In genomic region chr13:67023088-67023893, GRCh38 we compare ENCODE assay signal across 9 cellular contexts.
DNase-seq lines count a peak whose midpoint lies in the region; ATAC-seq and TF ChIP-seq lines count a peak whose summit lies in the region.
"Had no signal": no experiment of that assay in that cellular context is flagged by ENCODE, and none has a peak within 500 bp of the region (broad histone marks: within the 10 kb centered on the region; RNA-seq: fewer than 3 reads in every experiment).

No MANE protein-coding gene starts in this region.

- H3K27me3 Mint-ChIP-seq in MCF 10A (ENCODE audit: insufficient read depth, unreplicated experiment) (no peaks in the 10 kb centered on the region), naive B cell (no peaks in the 10 kb centered on the region)
- no peaks in the 10 kb centered on the region for H3K27me3 Mint-ChIP-seq in activated naive CD4-positive, alpha-beta T cell treated with anti-CD3 and anti-CD28 coated beads for 36 hours (ENCODE audit: low read depth)

- ATAC-seq in naive B cell (ENCODE audit: low read depth in 2 of 2), result no peak
- no peak for ATAC-seq in GM21737 (IDR thresholded peaks at IDR 0.05; ENCODE audit: unreplicated experiment)

- peak overlapping the region; percentile 61 for H3K27ac Mint-ChIP-seq in MCF 10A (ENCODE audit: low read depth, unreplicated experiment)
- H3K27ac Mint-ChIP-seq in naive B cell, result peak overlapping the region in 4 of 6 donors; percentile 25 to 78 (median 68)
- no peak overlapping the region for H3K27ac Mint-ChIP-seq in activated naive CD4-positive, alpha-beta T cell treated with anti-CD3 and anti-CD28 coated beads for 36 hours

- no TSS peak for BruUV-seq in MCF 10A (replicated peaks; lab: Mats Ljungman, UMichigan)

- H3K9me3 Mint-ChIP-seq in MCF 10A (ENCODE audit: unreplicated experiment) (no peaks in the 10 kb centered on the region), naive B cell (peaks cover 0 to 2% (median 0%) of the 10 kb centered on the region in 7 donors)
- peaks cover 5% of the 10 kb centered on the region for H3K9me3 Mint-ChIP-seq in activated naive CD4-positive, alpha-beta T cell treated with anti-CD3 and anti-CD28 coated beads for 36 hours

- H3K4me1 Mint-ChIP-seq in MCF 10A (ENCODE audit: insufficient read depth, unreplicated experiment) (peaks cover 12% of the 10 kb centered on the region), naive B cell (peaks cover 18 to 34% (median 27%) of the 10 kb centered on the region in 3 donors)
- no peaks in the 10 kb centered on the region for H3K4me1 Mint-ChIP-seq in activated naive CD4-positive, alpha-beta T cell treated with anti-CD3 and anti-CD28 coated beads for 36 hours (ENCODE audit: low read depth)

- H3K36me3 Mint-ChIP-seq in MCF 10A (ENCODE audit: insufficient read depth, unreplicated experiment) (peaks cover 6% of the 10 kb centered on the region), naive B cell (no peaks in the 10 kb centered on the region)
- no peaks in the 10 kb centered on the region for H3K36me3 Mint-ChIP-seq in activated naive CD4-positive, alpha-beta T cell treated with anti-CD3 and anti-CD28 coated beads for 36 hours (ENCODE audit: low read depth)

- CTCF ChIA-PET in MCF 10A (lab: Yijun Ruan, JAX), result interaction anchor here (0.5 to 0.6 kb wide), 4 partner anchors 67 to 202 kb away, joined by 3 to 7 read pairs (median 4); no protein-coding TSS in a partner anchor
- CTCF ChIA-PET in activated naive CD4-positive, alpha-beta T cell treated with anti-CD3 and anti-CD28 coated beads for 36 hours (lab: Charles Lee), result interaction anchor here (0.7 kb wide), 1 partner anchor 60 kb away, joined by 3 read pairs; no protein-coding TSS in a partner anchor

- DNase-seq in Daoy (ENCODE audit: low read depth) (peak; percentile 57), NCI-H1105 treated with DMSO at 0.1 percent for 48 hours (lab: John Stamatoyannopoulos, UW) (peak; percentile 89), MCF 10A (ENCODE audit: unreplicated experiment) (peak; percentile 78), naive B cell (no peak), RPMI8226 (no peak), NCI-H1436 treated with DMSO at 0.1 percent for 48 hours (lab: John Stamatoyannopoulos, UW) (no peak)
- DNase-seq in activated naive CD4-positive, alpha-beta T cell treated with anti-CD3 and anti-CD28 coated beads for 36 hours, result no peak
- DNase-seq: activated effector memory CD4-positive, alpha-beta T cell treated with anti-CD3 and anti-CD28 coated beads, Interleukin-2, amount 50 U/mL, for 16 hours had no signal

- TF ChIP-seq CTCF in MCF 10A (IDR thresholded peaks at IDR 0.05; ENCODE audit: unreplicated experiment), result no peak

- no peak overlapping the region for H3K4me3 Mint-ChIP-seq in MCF 10A (ENCODE audit: unreplicated experiment)
- peak overlapping the region in 5 of 8 donors; percentile 2 to 56 (median 46) for H3K4me3 Mint-ChIP-seq in naive B cell
- no peak overlapping the region for H3K4me3 Mint-ChIP-seq in activated naive CD4-positive, alpha-beta T cell treated with anti-CD3 and anti-CD28 coated beads for 36 hours

- POLR2A ChIA-PET in MCF 10A (lab: Yijun Ruan, JAX), result no interaction called here

- intact Hi-C loops in MCF 10A (cut with micrococcal nuclease), result no loop called here
- intact Hi-C loops in activated naive CD4-positive, alpha-beta T cell treated with anti-CD3 and anti-CD28 coated beads for 36 hours (cut with micrococcal nuclease), result no loop called here

Comparison
In these comparisons a context has a peak if more than half of its experiments do, and no peak if none do; other contexts are left out.
1. DNase-seq: peak in Daoy (single experiment), NCI-H1105 treated with DMSO at 0.1 percent for 48 hours (single experiment) and MCF 10A (single experiment); none in naive B cell (single experiment), RPMI8226 (single experiment), NCI-H1436 treated with DMSO at 0.1 percent for 48 hours (single experiment) and activated naive CD4-positive, alpha-beta T cell treated with anti-CD3 and anti-CD28 coated beads for 36 hours (single experiment).
2. H3K4me3 Mint-ChIP-seq: peak in naive B cell (5 of 8); none in MCF 10A (single experiment) and activated naive CD4-positive, alpha-beta T cell treated with anti-CD3 and anti-CD28 coated beads for 36 hours (single experiment).